1 cellular context compared by ENCODE assay signal in the genomic region with DNA sequence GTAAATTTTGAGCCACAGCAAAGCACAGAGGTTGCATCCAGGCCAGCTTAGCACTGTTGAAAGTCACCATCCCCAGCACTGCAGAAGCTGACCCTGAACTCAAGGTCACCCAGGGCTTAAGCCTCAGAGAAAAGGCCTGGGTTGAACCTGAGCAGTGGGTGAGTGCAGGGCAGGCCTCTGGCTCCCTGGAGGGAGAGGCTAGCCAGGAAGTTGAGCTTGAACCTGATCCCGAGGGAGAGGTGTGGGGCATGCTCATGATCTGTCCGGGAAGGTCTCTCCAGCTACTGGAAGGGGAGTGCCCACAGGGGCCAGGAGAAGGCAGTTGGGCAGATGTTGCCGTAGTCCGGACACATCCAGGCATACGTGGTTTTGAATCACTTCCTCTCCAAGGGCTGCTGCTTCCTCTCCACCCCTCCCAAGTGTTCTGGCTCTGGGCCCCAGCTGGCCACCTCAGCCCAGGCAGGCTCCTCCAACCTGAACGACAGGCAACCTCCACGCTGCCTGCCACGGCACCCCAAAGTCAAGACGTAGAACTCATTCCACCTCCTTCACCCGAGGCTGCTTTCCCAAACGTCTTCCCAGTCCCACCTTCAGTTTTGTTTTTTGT.
A peak's percentile ranks its signal among the peaks of the same experiment; 100 is the strongest.
TF ChIP-seq lines count a peak whose summit lies in the region.

No MANE protein-coding gene starts in this region.

TF ChIP-seq in HepG2, 621 proteins besides CTCF, POLR2A, EP300 and RAD21 (continued from another document and continues in another):
- TF ChIP-seq ZNF614 (CRISPR knock-in tag; IDR thresholded peaks at IDR 0.05; ENCODE audit: borderline replicate concordance) (peak; percentile 96), CCAR2 (optimal IDR thresholded peaks at IDR 0.05; ENCODE audit: low read depth, low read length) (no peak), SMAD9 (CRISPR knock-in tag; IDR thresholded peaks at IDR 0.05) (peak; percentile 96), NR2F2 (IDR thresholded peaks at IDR 0.05; ENCODE audit: borderline replicate concordance, low read depth) (peak; percentile 76), SNAPC2 (CRISPR knock-in tag; IDR thresholded peaks at IDR 0.05) (peak; percentile 60; the same call in 1 of the 2 replicates), ZNF234 (CRISPR knock-in tag; conservative IDR thresholded peaks at IDR 0.05) (no peak), NONO (IDR thresholded peaks at IDR 0.05) (no peak), NONO (CRISPR knock-in tag; conservative IDR thresholded peaks at IDR 0.05) (peak; percentile 25; the same call in 1 of the 2 replicates), MAFF (IDR thresholded peaks at IDR 0.05; ENCODE audit: low read depth, low read length) (no peak), SRF (IDR thresholded peaks at IDR 0.05; ENCODE audit: low read depth, low read length) (no peak), RAD51 (IDR thresholded peaks at IDR 0.05; ENCODE audit: borderline replicate concordance) (no peak), SP2 (CRISPR knock-in tag; IDR thresholded peaks at IDR 0.05) (no peak), HDAC2 (CRISPR knock-in tag; IDR thresholded peaks at IDR 0.05) (peak; percentile 94), ZNF598 (CRISPR knock-in tag; IDR thresholded peaks at IDR 0.05; ENCODE audit: borderline replicate concordance) (peak; percentile 99), ZNF615 (CRISPR knock-in tag; IDR thresholded peaks at IDR 0.05; ENCODE audit: borderline replicate concordance) (no peak), ZNF550 (CRISPR knock-in tag; IDR thresholded peaks at IDR 0.05; ENCODE audit: borderline replicate concordance) (0 out of 2 replicates have a peak, but pooled peaks have one; percentile 56), DPF2 (CRISPR knock-in tag; IDR thresholded peaks at IDR 0.05; ENCODE audit: borderline replicate concordance, low read depth) (peak; percentile 78; the same call in 1 of the 2 replicates), ZMYM3 (CRISPR knock-in tag; IDR thresholded peaks at IDR 0.05) (peak; percentile 86), JUN (CRISPR knock-in tag; IDR thresholded peaks at IDR 0.05) (peak; percentile 45), POLR2AphosphoS2 (IDR thresholded peaks at IDR 0.05; ENCODE audit: low read depth, low read length) (no peak; the same call in 1 of the 2 replicates), ZNF292 (CRISPR knock-in tag; IDR thresholded peaks at IDR 0.05; ENCODE audit: borderline replicate concordance, low read depth) (peak; percentile 54), SIX4 (CRISPR knock-in tag; IDR thresholded peaks at IDR 0.05) (peak; percentile 69), NBN (conservative IDR thresholded peaks at IDR 0.05) (no peak), ZFY (CRISPR knock-in tag; IDR thresholded peaks at IDR 0.05) (peak; percentile 89), ZNF749 (CRISPR knock-in tag; IDR thresholded peaks at IDR 0.05; ENCODE audit: borderline replicate concordance) (peak; percentile 75; the same call in 1 of the 2 replicates), HHEX (CRISPR knock-in tag; IDR thresholded peaks at IDR 0.05) (no peak), PTBP1 (IDR thresholded peaks at IDR 0.05; ENCODE audit: low read depth, low read length, poor library complexity, severe bottlenecking) (no peak), ZNF564 (CRISPR knock-in tag; IDR thresholded peaks at IDR 0.05) (peak; percentile 90), ZNF34 (CRISPR knock-in tag; IDR thresholded peaks at IDR 0.05; ENCODE audit: borderline replicate concordance) (peak; percentile 72; the same call in 1 of the 2 replicates), ZBTB7B (CRISPR knock-in tag; IDR thresholded peaks at IDR 0.05) (peak; percentile 65; the same call in 1 of the 2 replicates), ZFP82 (CRISPR knock-in tag; IDR thresholded peaks at IDR 0.05; ENCODE audit: borderline replicate concordance) (0 out of 2 replicates have a peak, but pooled peaks have one; percentile 16), ZNF768 (CRISPR knock-in tag; IDR thresholded peaks at IDR 0.05) (peak; percentile 45), ZNF430 (CRISPR knock-in tag; IDR thresholded peaks at IDR 0.05) (peak; percentile 96; the same call in 1 of the 2 replicates), ZSCAN9 (CRISPR knock-in tag; IDR thresholded peaks at IDR 0.05; ENCODE audit: borderline replicate concordance) (peak; percentile 91; the same call in 1 of the 2 replicates), ZNF644 (CRISPR knock-in tag; IDR thresholded peaks at IDR 0.05; ENCODE audit: low read depth) (peak; percentile 88), NCOR1 (IDR thresholded peaks at IDR 0.05; ENCODE audit: borderline replicate concordance, low read length) (peak; percentile 93; the same call in 1 of the 2 replicates), SOX13 (IDR thresholded peaks at IDR 0.05) (no peak), SOX13 (CRISPR knock-in tag; conservative IDR thresholded peaks at IDR 0.05 in 1 of 2, IDR thresholded peaks at IDR 0.05 in 1 of 2) (peak in 1 of 2 experiments; percentile 82; a peak in 1 of 4 replicates)
- TF ChIP-seq, protein P1, sequence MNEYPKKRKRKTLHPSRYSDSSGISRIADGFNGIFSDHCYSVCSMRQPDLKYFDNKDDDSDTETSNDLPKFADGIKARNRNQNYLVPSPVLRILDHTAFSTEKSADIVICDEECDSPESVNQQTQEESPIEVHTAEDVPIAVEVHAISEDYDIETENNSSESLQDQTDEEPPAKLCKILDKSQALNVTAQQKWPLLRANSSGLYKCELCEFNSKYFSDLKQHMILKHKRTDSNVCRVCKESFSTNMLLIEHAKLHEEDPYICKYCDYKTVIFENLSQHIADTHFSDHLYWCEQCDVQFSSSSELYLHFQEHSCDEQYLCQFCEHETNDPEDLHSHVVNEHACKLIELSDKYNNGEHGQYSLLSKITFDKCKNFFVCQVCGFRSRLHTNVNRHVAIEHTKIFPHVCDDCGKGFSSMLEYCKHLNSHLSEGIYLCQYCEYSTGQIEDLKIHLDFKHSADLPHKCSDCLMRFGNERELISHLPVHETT (CRISPR knock-in tag; conservative IDR thresholded peaks at IDR 0.05) = peak; percentile 70
- TF ChIP-seq, protein P2, sequence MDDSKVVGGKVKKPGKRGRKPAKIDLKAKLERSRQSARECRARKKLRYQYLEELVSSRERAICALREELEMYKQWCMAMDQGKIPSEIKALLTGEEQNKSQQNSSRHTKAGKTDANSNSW (CRISPR knock-in tag; IDR thresholded peaks at IDR 0.05; ENCODE audit: borderline replicate concordance) = peak; percentile 88; the same call in 1 of the 2 replicates
- TF ChIP-seq, protein P3, sequence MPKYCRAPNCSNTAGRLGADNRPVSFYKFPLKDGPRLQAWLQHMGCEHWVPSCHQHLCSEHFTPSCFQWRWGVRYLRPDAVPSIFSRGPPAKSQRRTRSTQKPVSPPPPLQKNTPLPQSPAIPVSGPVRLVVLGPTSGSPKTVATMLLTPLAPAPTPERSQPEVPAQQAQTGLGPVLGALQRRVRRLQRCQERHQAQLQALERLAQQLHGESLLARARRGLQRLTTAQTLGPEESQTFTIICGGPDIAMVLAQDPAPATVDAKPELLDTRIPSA (CRISPR knock-in tag; IDR thresholded peaks at IDR 0.05; ENCODE audit: borderline replicate concordance) = no peak
- TF ChIP-seq, protein P4, sequence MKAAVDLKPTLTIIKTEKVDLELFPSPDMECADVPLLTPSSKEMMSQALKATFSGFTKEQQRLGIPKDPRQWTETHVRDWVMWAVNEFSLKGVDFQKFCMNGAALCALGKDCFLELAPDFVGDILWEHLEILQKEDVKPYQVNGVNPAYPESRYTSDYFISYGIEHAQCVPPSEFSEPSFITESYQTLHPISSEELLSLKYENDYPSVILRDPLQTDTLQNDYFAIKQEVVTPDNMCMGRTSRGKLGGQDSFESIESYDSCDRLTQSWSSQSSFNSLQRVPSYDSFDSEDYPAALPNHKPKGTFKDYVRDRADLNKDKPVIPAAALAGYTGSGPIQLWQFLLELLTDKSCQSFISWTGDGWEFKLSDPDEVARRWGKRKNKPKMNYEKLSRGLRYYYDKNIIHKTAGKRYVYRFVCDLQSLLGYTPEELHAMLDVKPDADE (CRISPR knock-in tag; IDR thresholded peaks at IDR 0.05) = no peak
- TF ChIP-seq, protein P5, sequence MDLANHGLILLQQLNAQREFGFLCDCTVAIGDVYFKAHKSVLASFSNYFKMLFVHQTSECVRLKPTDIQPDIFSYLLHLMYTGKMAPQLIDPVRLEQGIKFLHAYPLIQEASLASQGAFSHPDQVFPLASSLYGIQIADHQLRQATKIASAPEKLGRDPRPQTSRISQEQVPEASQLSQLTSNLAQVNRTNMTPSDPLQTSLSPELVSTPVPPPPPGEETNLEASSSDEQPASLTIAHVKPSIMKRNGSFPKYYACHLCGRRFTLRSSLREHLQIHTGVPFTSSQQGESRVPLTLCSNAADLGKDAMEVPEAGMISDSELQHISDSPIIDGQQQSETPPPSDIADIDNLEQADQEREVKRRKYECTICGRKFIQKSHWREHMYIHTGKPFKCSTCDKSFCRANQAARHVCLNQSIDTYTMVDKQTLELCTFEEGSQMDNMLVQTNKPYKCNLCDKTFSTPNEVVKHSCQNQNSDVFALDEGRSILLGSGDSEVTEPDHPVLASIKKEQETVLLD (CRISPR knock-in tag; IDR thresholded peaks at IDR 0.05; ENCODE audit: low read depth) = no peak
- TF ChIP-seq, protein P6, sequence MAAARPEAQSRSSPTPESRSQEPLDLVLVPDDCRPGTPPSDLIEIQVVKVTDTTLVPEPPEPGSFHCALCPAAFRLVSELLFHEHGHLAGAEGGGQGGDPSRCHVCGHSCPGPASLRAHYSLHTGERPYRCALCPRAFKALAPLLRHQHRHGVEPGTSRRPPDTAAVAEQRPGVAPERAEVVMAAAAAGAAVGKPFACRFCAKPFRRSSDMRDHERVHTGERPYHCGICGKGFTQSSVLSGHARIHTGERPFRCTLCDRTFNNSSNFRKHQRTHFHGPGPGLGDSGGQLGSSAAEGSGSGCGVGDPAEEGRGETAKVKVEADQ (CRISPR knock-in tag; IDR thresholded peaks at IDR 0.05; ENCODE audit: borderline replicate concordance) = peak; percentile 91
- TF ChIP-seq, protein P7, sequence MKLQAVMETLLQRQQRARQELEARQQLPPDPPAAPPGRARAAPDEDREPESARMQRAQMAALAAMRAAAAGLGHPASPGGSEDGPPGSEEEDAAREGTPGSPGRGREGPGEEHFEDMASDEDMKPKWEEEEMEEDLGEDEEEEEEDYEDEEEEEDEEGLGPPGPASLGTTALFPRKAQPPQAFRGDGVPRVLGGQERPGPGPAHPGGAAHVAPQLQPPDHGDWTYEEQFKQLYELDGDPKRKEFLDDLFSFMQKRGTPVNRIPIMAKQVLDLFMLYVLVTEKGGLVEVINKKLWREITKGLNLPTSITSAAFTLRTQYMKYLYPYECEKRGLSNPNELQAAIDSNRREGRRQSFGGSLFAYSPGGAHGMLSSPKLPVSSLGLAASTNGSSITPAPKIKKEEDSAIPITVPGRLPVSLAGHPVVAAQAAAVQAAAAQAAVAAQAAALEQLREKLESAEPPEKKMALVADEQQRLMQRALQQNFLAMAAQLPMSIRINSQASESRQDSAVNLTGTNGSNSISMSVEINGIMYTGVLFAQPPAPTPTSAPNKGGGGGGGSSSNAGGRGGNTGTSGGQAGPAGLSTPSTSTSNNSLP (IDR thresholded peaks at IDR 0.05; ENCODE audit: low read depth, low read length) = no peak
- TF ChIP-seq, protein P8, sequence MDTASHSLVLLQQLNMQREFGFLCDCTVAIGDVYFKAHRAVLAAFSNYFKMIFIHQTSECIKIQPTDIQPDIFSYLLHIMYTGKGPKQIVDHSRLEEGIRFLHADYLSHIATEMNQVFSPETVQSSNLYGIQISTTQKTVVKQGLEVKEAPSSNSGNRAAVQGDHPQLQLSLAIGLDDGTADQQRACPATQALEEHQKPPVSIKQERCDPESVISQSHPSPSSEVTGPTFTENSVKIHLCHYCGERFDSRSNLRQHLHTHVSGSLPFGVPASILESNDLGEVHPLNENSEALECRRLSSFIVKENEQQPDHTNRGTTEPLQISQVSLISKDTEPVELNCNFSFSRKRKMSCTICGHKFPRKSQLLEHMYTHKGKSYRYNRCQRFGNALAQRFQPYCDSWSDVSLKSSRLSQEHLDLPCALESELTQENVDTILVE (CRISPR knock-in tag; IDR thresholded peaks at IDR 0.05) = peak; percentile 69
- TF ChIP-seq, protein P9, sequence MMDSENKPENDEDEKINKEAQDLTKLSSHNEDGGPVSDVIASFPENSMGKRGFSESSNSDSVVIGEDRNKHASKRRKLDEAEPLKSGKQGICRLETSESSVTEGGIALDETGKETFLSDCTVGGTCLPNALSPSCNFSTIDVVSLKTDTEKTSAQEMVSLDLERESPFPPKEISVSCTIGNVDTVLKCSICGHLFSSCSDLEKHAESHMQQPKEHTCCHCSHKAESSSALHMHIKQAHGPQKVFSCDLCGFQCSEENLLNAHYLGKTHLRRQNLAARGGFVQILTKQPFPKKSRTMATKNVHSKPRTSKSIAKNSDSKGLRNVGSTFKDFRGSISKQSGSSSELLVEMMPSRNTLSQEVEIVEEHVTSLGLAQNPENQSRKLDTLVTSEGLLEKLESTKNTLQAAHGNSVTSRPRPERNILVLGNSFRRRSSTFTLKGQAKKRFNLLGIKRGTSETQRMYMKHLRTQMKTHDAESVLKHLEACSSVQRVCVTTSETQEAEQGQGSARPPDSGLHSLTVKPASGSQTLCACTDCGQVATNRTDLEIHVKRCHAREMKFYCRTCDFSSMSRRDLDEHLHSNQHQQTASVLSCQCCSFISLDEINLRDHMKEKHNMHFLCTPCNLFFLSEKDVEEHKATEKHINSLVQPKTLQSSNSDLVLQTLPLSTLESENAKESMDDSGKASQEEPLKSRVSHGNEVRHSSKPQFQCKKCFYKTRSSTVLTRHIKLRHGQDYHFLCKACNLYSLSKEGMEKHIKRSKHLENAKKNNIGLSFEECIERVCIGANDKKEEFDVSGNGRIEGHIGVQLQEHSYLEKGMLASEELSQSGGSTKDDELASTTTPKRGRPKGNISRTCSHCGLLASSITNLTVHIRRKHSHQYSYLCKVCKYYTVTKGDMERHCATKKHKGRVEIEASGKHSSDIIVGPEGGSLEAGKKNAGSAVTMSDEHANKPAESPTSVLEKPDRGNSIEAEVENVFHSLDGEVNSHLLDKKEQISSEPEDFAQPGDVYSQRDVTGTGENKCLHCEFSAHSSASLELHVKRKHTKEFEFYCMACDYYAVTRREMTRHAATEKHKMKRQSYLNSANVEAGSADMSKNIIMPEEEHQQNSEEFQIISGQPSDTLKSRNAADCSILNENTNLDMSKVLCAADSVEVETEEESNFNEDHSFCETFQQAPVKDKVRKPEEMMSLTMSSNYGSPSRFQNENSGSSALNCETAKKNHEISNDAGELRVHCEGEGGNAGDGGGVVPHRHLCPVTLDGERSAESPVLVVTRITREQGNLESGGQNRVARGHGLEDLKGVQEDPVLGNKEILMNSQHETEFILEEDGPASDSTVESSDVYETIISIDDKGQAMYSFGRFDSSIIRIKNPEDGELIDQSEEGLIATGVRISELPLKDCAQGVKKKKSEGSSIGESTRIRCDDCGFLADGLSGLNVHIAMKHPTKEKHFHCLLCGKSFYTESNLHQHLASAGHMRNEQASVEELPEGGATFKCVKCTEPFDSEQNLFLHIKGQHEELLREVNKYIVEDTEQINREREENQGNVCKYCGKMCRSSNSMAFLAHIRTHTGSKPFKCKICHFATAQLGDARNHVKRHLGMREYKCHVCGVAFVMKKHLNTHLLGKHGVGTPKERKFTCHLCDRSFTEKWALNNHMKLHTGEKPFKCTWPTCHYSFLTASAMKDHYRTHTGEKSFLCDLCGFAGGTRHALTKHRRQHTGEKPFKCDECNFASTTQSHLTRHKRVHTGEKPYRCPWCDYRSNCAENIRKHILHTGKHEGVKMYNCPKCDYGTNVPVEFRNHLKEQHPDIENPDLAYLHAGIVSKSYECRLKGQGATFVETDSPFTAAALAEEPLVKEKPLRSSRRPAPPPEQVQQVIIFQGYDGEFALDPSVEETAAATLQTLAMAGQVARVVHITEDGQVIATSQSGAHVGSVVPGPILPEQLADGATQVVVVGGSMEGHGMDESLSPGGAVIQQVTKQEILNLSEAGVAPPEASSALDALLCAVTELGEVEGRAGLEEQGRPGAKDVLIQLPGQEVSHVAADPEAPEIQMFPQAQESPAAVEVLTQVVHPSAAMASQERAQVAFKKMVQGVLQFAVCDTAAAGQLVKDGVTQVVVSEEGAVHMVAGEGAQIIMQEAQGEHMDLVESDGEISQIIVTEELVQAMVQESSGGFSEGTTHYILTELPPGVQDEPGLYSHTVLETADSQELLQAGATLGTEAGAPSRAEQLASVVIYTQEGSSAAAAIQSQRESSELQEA (CRISPR knock-in tag; IDR thresholded peaks at IDR 0.05; ENCODE audit: not compliant biosample characterization) = peak; percentile 67
